Comparison of ENCODE assay signal across 9 cellular contexts in genomic region chr2:62415019-62415431, GRCh38.
DNase-seq lines count a peak whose midpoint lies in the region; ATAC-seq, FAIRE-seq and TF ChIP-seq lines count a peak whose summit lies in the region.
"Had no signal": no experiment of that assay in that cellular context is flagged by ENCODE, and none has a peak within 500 bp of the region (broad histone marks: within the 10 kb centered on the region; RNA-seq: fewer than 3 reads in every experiment).

No MANE protein-coding gene starts in this region.

- H3K23me2 ChIP-seq in H1 (ENCODE audit: low read depth, low read length): no peaks in the 10 kb centered on the region

- no peak overlapping the region for H3K56ac ChIP-seq in H1 (replicated peaks; ENCODE audit: insufficient read length, low read depth, low read length)

- intact Hi-C loops in A673 (cut with micrococcal nuclease; ENCODE audit: unreplicated experiment): loop anchor here (10.0 kb wide), 1 partner anchor 220 kb away; the partner anchor contains the start of gene B3GNT2

- no peak overlapping the region for H2BK120ac ChIP-seq in H1 (replicated peaks; ENCODE audit: low read depth, low read length)

- no peak overlapping the region for H2BK15ac ChIP-seq in H1 (ENCODE audit: low read length)

- no peaks in the 10 kb centered on the region for H3K36me3 ChIP-seq in H1 (ENCODE audit: control insufficient read depth in 2 of 4, insufficient read depth in 4 of 4, low read length in 3 of 4)
- no peaks in the 10 kb centered on the region for H3K36me3 ChIP-seq in A673 (ENCODE audit: insufficient read depth, low read length, poor library complexity, severe bottlenecking)
- no peaks in the 10 kb centered on the region for H3K36me3 ChIP-seq in HAP-1 (replicated peaks)

- no peak overlapping the region for H4K91ac ChIP-seq in H1 (replicated peaks; ENCODE audit: insufficient read length, low read length)

- TF ChIP-seq POLR2A in H1 (IDR thresholded peaks at IDR 0.05; ENCODE audit: control extremely low read depth in 1 of 2, low read depth in 2 of 2, low read length in 2 of 2): no peak

- no peak for TF ChIP-seq EP300 in H1 (IDR thresholded peaks at IDR 0.05; ENCODE audit: borderline replicate concordance in 1 of 2, low read depth in 2 of 2, low read length in 2 of 2)

- POLR2A ChIA-PET in H1 (lab: Charles Lee; ENCODE audit: partially characterized antibody): no interaction called here
- POLR2A ChIA-PET in A673 (lab: Charles Lee; ENCODE audit: low non-redundant PET): no interaction called here

- H3K9me3 ChIP-seq in H1 (ENCODE audit: insufficient read depth in 2 of 2, low read depth in 1 of 2, low read length in 1 of 2) (no peaks in the 10 kb centered on the region), A673 (ENCODE audit: low read depth, low read length, poor library complexity, severe bottlenecking) (no peaks in the 10 kb centered on the region), HAP-1 (no peaks in the 10 kb centered on the region)

- no peak overlapping the region for H2BK20ac ChIP-seq in H1 (ENCODE audit: low read length)

- H3K27me3 ChIP-seq in H1 (replicated peaks in 1 of 4; ENCODE audit: control insufficient read depth in 3 of 4, extremely low read depth in 1 of 4, insufficient read depth in 3 of 4, low read length in 3 of 4) (no peaks in the 10 kb centered on the region), A673 (replicated peaks; ENCODE audit: insufficient read depth, low read depth, low read length, poor library complexity) (no peaks in the 10 kb centered on the region), HAP-1 (ENCODE audit: low read depth) (no peaks in the 10 kb centered on the region)

- peak overlapping the region; percentile 3; the same call in 1 of the 2 replicates for H3K4me3 ChIP-seq in GM08714 (ENCODE audit: low read length)
- no peak overlapping the region for H3K4me3 ChIP-seq in H1 (ENCODE audit: extremely low read depth in 1 of 4, insufficient read depth in 2 of 4, low read depth in 3 of 4, low read length in 4 of 4)
- H3K4me3 ChIP-seq in A673 (ENCODE audit: low read depth, low read length, poor library complexity, severe bottlenecking): no peak overlapping the region
- no peak overlapping the region for H3K4me3 ChIP-seq in HAP-1

- DNase-seq in H1 (ENCODE audit: low read depth in 1 of 2, low spot score in 2 of 2) (no peak), EL (no peak), A673 (ENCODE audit: low spot score) (no peak), DMS153 (lab: John Stamatoyannopoulos, UW) (no peak), HAP-1 (ENCODE audit: low spot score in 2 of 2) (no peak)

- H2AFZ ChIP-seq in H1 (ENCODE audit: low read length): no peak overlapping the region

- WGBS in H1 (ENCODE audit: extremely low coverage in 1 of 2, insufficient coverage in 1 of 2, insufficient read length in 1 of 2, insufficient replicate concordance in 2 of 2, low coverage in 1 of 2, low lambda C conversion rate in 2 of 2, missing lambda C conversion rate in 1 of 2), 2 experiments: 93% methylated on average over 4 of the region's 4 CpGs; no CpG with 5 or more reads in 1 of the 2 experiments

- in situ Hi-C loops in HAP-1 (cut with MboI; ENCODE audit: low sequenced_read_pairs): no loop called here

- H3K4me1 ChIP-seq in H1 (replicated peaks in 1 of 4; ENCODE audit: control insufficient read depth in 3 of 4, insufficient read depth in 4 of 4, low read length in 3 of 4) (peaks cover 7 to 10% (median 8%) of the 10 kb centered on the region in 4 experiments; a peak in 6 of 7 replicates), A673 (ENCODE audit: insufficient read depth, low read length, poor library complexity, severe bottlenecking) (no peaks in the 10 kb centered on the region), HAP-1 (peaks cover 13% of the 10 kb centered on the region)

- TF ChIP-seq CTCF in H1 (IDR thresholded peaks at IDR 0.05; ENCODE audit: control extremely low read depth in 1 of 3, insufficient read depth in 1 of 3, low read depth in 1 of 3, low read length in 3 of 3): no peak
- TF ChIP-seq CTCF in A673 (conservative IDR thresholded peaks at IDR 0.05; ENCODE audit: low read depth, low read length): no peak

- H4K20me1 ChIP-seq in H1 (replicated peaks in 1 of 2; ENCODE audit: control insufficient read depth in 1 of 2, insufficient read depth in 2 of 2, low read length in 2 of 2): no peaks in the 10 kb centered on the region

- H2BK5ac ChIP-seq in H1 (ENCODE audit: low read depth, low read length): no peak overlapping the region; the same call in 1 of the 2 replicates

- TF ChIP-seq RAD21 in H1 (IDR thresholded peaks at IDR 0.05 in 1 of 2, conservative IDR thresholded peaks at IDR 0.05 in 1 of 2; ENCODE audit: low read depth in 2 of 2, low read length in 2 of 2): no peak

- no peaks in the 10 kb centered on the region for H3K79me2 ChIP-seq in H1 (ENCODE audit: control insufficient read depth in 1 of 2, insufficient read depth in 2 of 2, low read length in 2 of 2)

- no peak overlapping the region for H3K23ac ChIP-seq in H1 (ENCODE audit: insufficient read length)

- FAIRE-seq in H1 (lab: Jason Lieb, UNC): no peak
- FAIRE-seq: G401.6 had no signal

- H2BK12ac ChIP-seq in H1 (ENCODE audit: low read depth, low read length): peak overlapping the region; percentile 84; the same call in 1 of the 2 replicates

- BruUV-seq in A673 (replicated peaks; lab: Mats Ljungman, UMichigan): no TSS peak

- H3K27ac ChIP-seq in H1 (ENCODE audit: low read depth, low read length) (no peak overlapping the region), A673 (ENCODE audit: low read depth, low read length, poor library complexity, severe bottlenecking) (no peak overlapping the region)

- H4K8ac ChIP-seq in H1 (ENCODE audit: extremely low read depth, insufficient read depth, low read length): no peak overlapping the region; the same call in 1 of the 2 replicates

- no peak overlapping the region for H3K14ac ChIP-seq in H1 (ENCODE audit: insufficient read length)

- no peak overlapping the region for H2AK5ac ChIP-seq in H1 (ENCODE audit: low read depth, low read length)

- ATAC-seq in GM19455 (IDR thresholded peaks at IDR 0.05; ENCODE audit: unreplicated experiment) (peak; percentile 69), HG03196 (IDR thresholded peaks at IDR 0.05; ENCODE audit: unreplicated experiment) (peak; percentile 68)

- H3K18ac ChIP-seq in H1 (ENCODE audit: extremely low read depth, low read length): no peak overlapping the region

- H3K9ac ChIP-seq in H1 (replicated peaks in 1 of 4; ENCODE audit: extremely low read depth in 1 of 4, low read depth in 3 of 4, low read length in 3 of 4): no peak overlapping the region

- H4K5ac ChIP-seq in H1 (ENCODE audit: insufficient read length, low read depth, low read length): no peak overlapping the region

- H3K4ac ChIP-seq in H1 (replicated peaks; ENCODE audit: insufficient read length, low read depth, low read length): no peak overlapping the region

- CTCF ChIA-PET in H1 (lab: Charles Lee; ENCODE audit: partially characterized antibody) (interaction anchor here (0.7 to 1.7 kb wide), 3 partner anchors 12 to 498 kb away, joined by 3 to 4 read pairs (median 3); no protein-coding TSS in a partner anchor), A673 (lab: Charles Lee) (no interaction called here)

- no peak overlapping the region for H3K4me2 ChIP-seq in H1 (ENCODE audit: insufficient read depth in 1 of 2, low read depth in 2 of 2, low read length in 2 of 2)

- H3K79me1 ChIP-seq in H1 (ENCODE audit: low read depth, low read length): no peaks in the 10 kb centered on the region

TF ChIP-seq in H1, 55 proteins besides CTCF, POLR2A, EP300 and RAD21:
- TF ChIP-seq SUZ12 (IDR thresholded peaks at IDR 0.05; ENCODE audit: low read length) (no peak), JUND (IDR thresholded peaks at IDR 0.05; ENCODE audit: low read length) (no peak), BCL11A (IDR thresholded peaks at IDR 0.05; ENCODE audit: low read depth in 2 of 2, low read length in 2 of 2) (no peak), TAF1 (IDR thresholded peaks at IDR 0.05; ENCODE audit: low read depth, low read length) (no peak), HDAC2 (IDR thresholded peaks at IDR 0.05; ENCODE audit: borderline replicate concordance in 1 of 2, low read depth in 2 of 2, low read length in 2 of 2) (no peak)
TF ChIP-seq in H1: peak in this region for 0.
